ENCODE assay signal across 1 cellular context in genomic region chr6:157756708-157757429, GRCh38.
TF ChIP-seq lines count a peak whose summit lies in the region.

No MANE protein-coding gene starts in this region.

TF ChIP-seq in HepG2, 621 proteins besides CTCF, POLR2A, EP300 and RAD21 (continued from another document and continues in another):
- TF ChIP-seq ZBTB33 (CRISPR knock-in tag; IDR thresholded peaks at IDR 0.05): peak; percentile 47; the same call in 1 of the 2 replicates
- no peak for TF ChIP-seq ATM (IDR thresholded peaks at IDR 0.05; ENCODE audit: borderline replicate concordance)
- no peak for TF ChIP-seq ZNF790 (CRISPR knock-in tag; IDR thresholded peaks at IDR 0.05; ENCODE audit: borderline replicate concordance)
- TF ChIP-seq MIXL1 (CRISPR knock-in tag; IDR thresholded peaks at IDR 0.05): peak; percentile 66
- TF ChIP-seq TCF7 (IDR thresholded peaks at IDR 0.05; ENCODE audit: low read depth): no peak
- 0 out of 2 replicates have a peak, but pooled peaks have one; percentile 26 for TF ChIP-seq TFDP2 (CRISPR knock-in tag; IDR thresholded peaks at IDR 0.05)
- TF ChIP-seq, protein P1, sequence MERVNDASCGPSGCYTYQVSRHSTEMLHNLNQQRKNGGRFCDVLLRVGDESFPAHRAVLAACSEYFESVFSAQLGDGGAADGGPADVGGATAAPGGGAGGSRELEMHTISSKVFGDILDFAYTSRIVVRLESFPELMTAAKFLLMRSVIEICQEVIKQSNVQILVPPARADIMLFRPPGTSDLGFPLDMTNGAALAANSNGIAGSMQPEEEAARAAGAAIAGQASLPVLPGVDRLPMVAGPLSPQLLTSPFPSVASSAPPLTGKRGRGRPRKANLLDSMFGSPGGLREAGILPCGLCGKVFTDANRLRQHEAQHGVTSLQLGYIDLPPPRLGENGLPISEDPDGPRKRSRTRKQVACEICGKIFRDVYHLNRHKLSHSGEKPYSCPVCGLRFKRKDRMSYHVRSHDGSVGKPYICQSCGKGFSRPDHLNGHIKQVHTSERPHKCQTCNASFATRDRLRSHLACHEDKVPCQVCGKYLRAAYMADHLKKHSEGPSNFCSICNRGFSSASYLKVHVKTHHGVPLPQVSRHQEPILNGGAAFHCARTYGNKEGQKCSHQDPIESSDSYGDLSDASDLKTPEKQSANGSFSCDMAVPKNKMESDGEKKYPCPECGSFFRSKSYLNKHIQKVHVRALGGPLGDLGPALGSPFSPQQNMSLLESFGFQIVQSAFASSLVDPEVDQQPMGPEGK (CRISPR knock-in tag; IDR thresholded peaks at IDR 0.05): peak; percentile 42; the same call in 1 of the 2 replicates
- peak; percentile 53; the same call in 1 of the 2 replicates for TF ChIP-seq SAP130 (CRISPR knock-in tag; IDR thresholded peaks at IDR 0.05; ENCODE audit: low read depth)
- TF ChIP-seq NFIC (IDR thresholded peaks at IDR 0.05; ENCODE audit: low read length): no peak
- TF ChIP-seq ZBTB43 (CRISPR knock-in tag; conservative IDR thresholded peaks at IDR 0.05): no peak
- 0 out of 2 replicates have a peak, but pooled peaks have one; percentile 42 for TF ChIP-seq RXRA (CRISPR knock-in tag; IDR thresholded peaks at IDR 0.05)
- peak; percentile 73; the same call in 1 of the 2 replicates for TF ChIP-seq IRF2 (CRISPR knock-in tag; IDR thresholded peaks at IDR 0.05)
- peak; percentile 55; the same call in 1 of the 2 replicates for TF ChIP-seq BORCS8-MEF2B (CRISPR knock-in tag; IDR thresholded peaks at IDR 0.05)
- TF ChIP-seq TP53 (CRISPR knock-in tag; conservative IDR thresholded peaks at IDR 0.05): no peak
- no peak for TF ChIP-seq RNF2 (conservative IDR thresholded peaks at IDR 0.05; ENCODE audit: low read depth)
- no peak for TF ChIP-seq CENPX (CRISPR knock-in tag; IDR thresholded peaks at IDR 0.05)
- TF ChIP-seq, protein P2, sequence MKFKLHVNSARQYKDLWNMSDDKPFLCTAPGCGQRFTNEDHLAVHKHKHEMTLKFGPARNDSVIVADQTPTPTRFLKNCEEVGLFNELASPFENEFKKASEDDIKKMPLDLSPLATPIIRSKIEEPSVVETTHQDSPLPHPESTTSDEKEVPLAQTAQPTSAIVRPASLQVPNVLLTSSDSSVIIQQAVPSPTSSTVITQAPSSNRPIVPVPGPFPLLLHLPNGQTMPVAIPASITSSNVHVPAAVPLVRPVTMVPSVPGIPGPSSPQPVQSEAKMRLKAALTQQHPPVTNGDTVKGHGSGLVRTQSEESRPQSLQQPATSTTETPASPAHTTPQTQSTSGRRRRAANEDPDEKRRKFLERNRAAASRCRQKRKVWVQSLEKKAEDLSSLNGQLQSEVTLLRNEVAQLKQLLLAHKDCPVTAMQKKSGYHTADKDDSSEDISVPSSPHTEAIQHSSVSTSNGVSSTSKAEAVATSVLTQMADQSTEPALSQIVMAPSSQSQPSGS (CRISPR knock-in tag; IDR thresholded peaks at IDR 0.05): peak; percentile 68; the same call in 1 of the 2 replicates
- TF ChIP-seq PAWR (CRISPR knock-in tag; IDR thresholded peaks at IDR 0.05; ENCODE audit: borderline replicate concordance): no peak
- TF ChIP-seq ZNF720 (CRISPR knock-in tag; IDR thresholded peaks at IDR 0.05): no peak
- no peak for TF ChIP-seq HOXD1 (CRISPR knock-in tag; IDR thresholded peaks at IDR 0.05)
- TF ChIP-seq KDM6A (CRISPR knock-in tag; IDR thresholded peaks at IDR 0.05; ENCODE audit: low read depth): no peak
- TF ChIP-seq BCL6 (CRISPR knock-in tag; IDR thresholded peaks at IDR 0.05): peak; percentile 8; the same call in 1 of the 2 replicates
- no peak for TF ChIP-seq MTA3 (CRISPR knock-in tag; IDR thresholded peaks at IDR 0.05)
- TF ChIP-seq RBM39 (IDR thresholded peaks at IDR 0.05; ENCODE audit: low read depth, low read length, poor library complexity, severe bottlenecking): no peak
- no peak for TF ChIP-seq MLXIP (CRISPR knock-in tag; IDR thresholded peaks at IDR 0.05; ENCODE audit: borderline replicate concordance)
- TF ChIP-seq, protein P3, sequence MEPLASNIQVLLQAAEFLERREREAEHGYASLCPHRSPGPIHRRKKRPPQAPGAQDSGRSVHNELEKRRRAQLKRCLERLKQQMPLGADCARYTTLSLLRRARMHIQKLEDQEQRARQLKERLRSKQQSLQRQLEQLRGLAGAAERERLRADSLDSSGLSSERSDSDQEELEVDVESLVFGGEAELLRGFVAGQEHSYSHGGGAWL (CRISPR knock-in tag; IDR thresholded peaks at IDR 0.05): peak; percentile 56; the same call in 1 of the 2 replicates
- TF ChIP-seq TBL1XR1 (IDR thresholded peaks at IDR 0.05; ENCODE audit: borderline replicate concordance, low read length, partially characterized antibody): peak; percentile 32
- TF ChIP-seq TBP (CRISPR knock-in tag; IDR thresholded peaks at IDR 0.05): no peak
- no peak for TF ChIP-seq MEIS2 (CRISPR knock-in tag; IDR thresholded peaks at IDR 0.05)
- TF ChIP-seq ZNF101 (CRISPR knock-in tag; IDR thresholded peaks at IDR 0.05; ENCODE audit: borderline replicate concordance, low read depth): no peak
- no peak for TF ChIP-seq ZNF30 (CRISPR knock-in tag; IDR thresholded peaks at IDR 0.05)
- no peak for TF ChIP-seq ZNF33A (CRISPR knock-in tag; IDR thresholded peaks at IDR 0.05; ENCODE audit: borderline replicate concordance)
- TF ChIP-seq JUN (CRISPR knock-in tag; IDR thresholded peaks at IDR 0.05): peak; percentile 62; the same call in 1 of the 2 replicates
- TF ChIP-seq PAX8 (CRISPR knock-in tag; IDR thresholded peaks at IDR 0.05; ENCODE audit: borderline replicate concordance): peak; percentile 44; the same call in 1 of the 2 replicates
- TF ChIP-seq, protein P4, sequence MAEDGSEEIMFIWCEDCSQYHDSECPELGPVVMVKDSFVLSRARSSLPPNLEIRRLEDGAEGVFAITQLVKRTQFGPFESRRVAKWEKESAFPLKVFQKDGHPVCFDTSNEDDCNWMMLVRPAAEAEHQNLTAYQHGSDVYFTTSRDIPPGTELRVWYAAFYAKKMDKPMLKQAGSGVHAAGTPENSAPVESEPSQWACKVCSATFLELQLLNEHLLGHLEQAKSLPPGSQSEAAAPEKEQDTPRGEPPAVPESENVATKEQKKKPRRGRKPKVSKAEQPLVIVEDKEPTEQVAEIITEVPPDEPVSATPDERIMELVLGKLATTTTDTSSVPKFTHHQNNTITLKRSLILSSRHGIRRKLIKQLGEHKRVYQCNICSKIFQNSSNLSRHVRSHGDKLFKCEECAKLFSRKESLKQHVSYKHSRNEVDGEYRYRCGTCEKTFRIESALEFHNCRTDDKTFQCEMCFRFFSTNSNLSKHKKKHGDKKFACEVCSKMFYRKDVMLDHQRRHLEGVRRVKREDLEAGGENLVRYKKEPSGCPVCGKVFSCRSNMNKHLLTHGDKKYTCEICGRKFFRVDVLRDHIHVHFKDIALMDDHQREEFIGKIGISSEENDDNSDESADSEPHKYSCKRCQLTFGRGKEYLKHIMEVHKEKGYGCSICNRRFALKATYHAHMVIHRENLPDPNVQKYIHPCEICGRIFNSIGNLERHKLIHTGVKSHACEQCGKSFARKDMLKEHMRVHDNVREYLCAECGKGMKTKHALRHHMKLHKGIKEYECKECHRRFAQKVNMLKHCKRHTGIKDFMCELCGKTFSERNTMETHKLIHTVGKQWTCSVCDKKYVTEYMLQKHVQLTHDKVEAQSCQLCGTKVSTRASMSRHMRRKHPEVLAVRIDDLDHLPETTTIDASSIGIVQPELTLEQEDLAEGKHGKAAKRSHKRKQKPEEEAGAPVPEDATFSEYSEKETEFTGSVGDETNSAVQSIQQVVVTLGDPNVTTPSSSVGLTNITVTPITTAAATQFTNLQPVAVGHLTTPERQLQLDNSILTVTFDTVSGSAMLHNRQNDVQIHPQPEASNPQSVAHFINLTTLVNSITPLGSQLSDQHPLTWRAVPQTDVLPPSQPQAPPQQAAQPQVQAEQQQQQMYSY (CRISPR knock-in tag; IDR thresholded peaks at IDR 0.05): no peak
- TF ChIP-seq HNF4G (IDR thresholded peaks at IDR 0.05; ENCODE audit: borderline replicate concordance, low read depth, low read length): no peak; the same call in 1 of the 2 replicates
- TF ChIP-seq HNF4G (CRISPR knock-in tag; IDR thresholded peaks at IDR 0.05; ENCODE audit: borderline replicate concordance, low read depth): peak; percentile 54; the same call in 1 of the 2 replicates
- no peak for TF ChIP-seq HINFP (CRISPR knock-in tag; IDR thresholded peaks at IDR 0.05; ENCODE audit: low read depth)
- no peak for TF ChIP-seq SMYD3 (CRISPR knock-in tag; IDR thresholded peaks at IDR 0.05)
- TF ChIP-seq MAZ (IDR thresholded peaks at IDR 0.05; ENCODE audit: borderline replicate concordance, low read depth, low read length): 0 out of 2 replicates have a peak, but pooled peaks have one; percentile 44
- peak; percentile 58; the same call in 1 of the 2 replicates for TF ChIP-seq MAZ (CRISPR knock-in tag; IDR thresholded peaks at IDR 0.05; ENCODE audit: low read depth)
